ENCODE assay signal across 8 cellular contexts in the genomic region with DNA sequence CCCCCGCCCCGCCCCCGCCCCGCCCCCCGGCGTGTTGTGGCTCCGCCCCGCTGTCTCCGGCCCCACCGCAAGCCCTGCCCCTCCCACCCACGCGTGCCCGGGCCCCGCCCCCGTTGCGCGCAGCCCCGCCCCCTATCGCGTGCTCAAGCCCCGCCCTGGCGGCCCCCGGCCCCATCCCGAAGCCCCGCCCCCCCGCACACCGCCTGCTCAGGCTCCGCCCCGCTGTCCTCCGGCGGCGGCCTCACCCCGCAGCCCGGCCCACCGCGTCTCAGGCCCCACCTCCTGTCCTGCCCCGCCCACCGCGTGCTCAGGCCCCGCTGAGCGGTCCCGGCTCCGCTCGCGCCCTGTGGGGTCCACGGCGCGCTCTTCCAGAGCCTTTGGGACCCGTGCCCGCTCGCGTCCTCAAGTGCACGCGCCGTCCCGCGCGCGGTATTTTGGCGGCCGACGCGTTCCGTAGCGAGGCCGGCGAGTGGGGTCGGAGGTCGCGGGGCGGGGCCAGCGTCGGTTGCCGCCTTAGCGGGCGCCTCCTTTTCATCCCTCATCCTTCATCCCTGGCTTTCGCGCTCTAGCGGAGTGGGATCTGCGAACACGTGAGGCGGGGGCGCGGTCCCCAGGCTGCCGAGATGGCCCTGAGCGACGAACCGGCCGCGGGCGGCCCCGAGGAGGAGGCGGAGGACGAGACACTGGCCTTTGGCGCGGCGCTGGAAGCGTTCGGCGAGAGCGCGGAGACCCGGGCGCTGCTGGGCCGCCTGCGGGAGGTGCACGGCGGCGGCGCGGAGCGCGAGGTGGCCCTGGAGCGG. TPM values are rescaled to one million over a fixed set of nuclear protein-coding genes. Genes with fewer than 3 reads are reported as not detected.
DNase-seq lines count a peak whose midpoint lies in the region; ATAC-seq and TF ChIP-seq lines count a peak whose summit lies in the region.

Gene TBCD (plus strand): TSS at position 495 of the 800 bp plus-strand sequence. CDS start 129 bp downstream, at position 624.

- no peaks in the 10 kb centered on the region for H3K27me3 Mint-ChIP-seq in activated naive CD8-positive, alpha-beta T cell treated with anti-CD3 and anti-CD28 coated beads, Interleukin-2, amount 50 U/mL, for 24 hours

- H3K4me2 ChIP-seq in parathyroid adenoma (ENCODE audit: low read length) = peak within 1 kb of the TSS; percentile 89

- H3K36me3 ChIP-seq in parathyroid adenoma (ENCODE audit: control insufficient read depth, insufficient read depth, low read length) (no peaks in the 10 kb centered on the region), thyroid gland (no peaks in the 10 kb centered on the region)

- H3K27ac Mint-ChIP-seq in activated naive CD8-positive, alpha-beta T cell treated with anti-CD3 and anti-CD28 coated beads, Interleukin-2, amount 50 U/mL, for 24 hours = peak within 1 kb of the TSS; percentile 69

- TF ChIP-seq POLR2A in thyroid gland (IDR thresholded peaks at IDR 0.05) = peak in 1 of 2 donors; percentile 48

- intact Hi-C loops in Right ventricle myocardium superior (cut with DNase I) = no loop called here
- intact Hi-C loops in thyroid gland (cut with DNase I) = loop anchor here (5.0 kb wide), 1 partner anchor 34 kb away; the partner anchor contains the start of gene FN3KRP

- H3K4me3 Mint-ChIP-seq in activated naive CD8-positive, alpha-beta T cell treated with anti-CD3 and anti-CD28 coated beads, Interleukin-2, amount 50 U/mL, for 24 hours = peak within 1 kb of the TSS; percentile 85

- peak within 1 kb of the TSS; percentile 83 for H2AFZ ChIP-seq in parathyroid adenoma

- peaks cover 2% of the 10 kb centered on the region for H3K4me1 ChIP-seq in parathyroid adenoma
- H3K4me1 ChIP-seq in thyroid gland = peaks cover 8 to 11% of the 10 kb centered on the region in 2 donors

- H3K27ac ChIP-seq in parathyroid adenoma (peak within 1 kb of the TSS; percentile 67), thyroid gland (peak within 1 kb of the TSS; percentile 71 to 78 (median 78))

- POLR2A ChIA-PET in GM10248 (lab: Yijun Ruan, JAX) = no interaction called here

- H3K79me2 ChIP-seq in parathyroid adenoma = peaks cover 7% of the 10 kb centered on the region

- peaks cover 15% of the 10 kb centered on the region for H3K36me3 Mint-ChIP-seq in activated naive CD8-positive, alpha-beta T cell treated with anti-CD3 and anti-CD28 coated beads, Interleukin-2, amount 50 U/mL, for 24 hours (ENCODE audit: low read depth)

- H3K9ac ChIP-seq in parathyroid adenoma = peak within 1 kb of the TSS; percentile 21

- DNase-seq in GM10248 (ENCODE audit: extremely low spot score) (peak; percentile 98), NCI-H1105 (lab: John Stamatoyannopoulos, UW) (peak; percentile 89), T follicular helper cell (ENCODE audit: low read depth) (peak; percentile 89), Right ventricle myocardium superior (peak; percentile 91), thyroid gland (peak; percentile 88 to 90)
- peak; percentile 89 for DNase-seq in activated naive CD8-positive, alpha-beta T cell treated with anti-CD3 and anti-CD28 coated beads, Interleukin-2, amount 50 U/mL, for 24 hours

- ATAC-seq in HG02623 (IDR thresholded peaks at IDR 0.05; ENCODE audit: unreplicated experiment) (peak; percentile 65), Right ventricle myocardium superior (ENCODE audit: poor library complexity) (peak; percentile 92)
- peak; percentile 75 for ATAC-seq in activated naive CD8-positive, alpha-beta T cell treated with anti-CD3 and anti-CD28 coated beads, Interleukin-2, amount 50 U/mL, for 24 hours

- H3K9me3 ChIP-seq in parathyroid adenoma (ENCODE audit: control insufficient read depth, low read length) = no peaks in the 10 kb centered on the region
- H3K9me3 ChIP-seq in thyroid gland = no peaks in the 10 kb centered on the region

- H3K9me3 Mint-ChIP-seq in activated naive CD8-positive, alpha-beta T cell treated with anti-CD3 and anti-CD28 coated beads, Interleukin-2, amount 50 U/mL, for 24 hours = no peaks in the 10 kb centered on the region

- CTCF ChIA-PET in GM10248 (lab: Yijun Ruan, JAX) = no interaction called here

- peaks cover 29% of the 10 kb centered on the region for H3K4me1 Mint-ChIP-seq in activated naive CD8-positive, alpha-beta T cell treated with anti-CD3 and anti-CD28 coated beads, Interleukin-2, amount 50 U/mL, for 24 hours

- peak within 1 kb of the TSS; percentile 84 for H3K4me3 ChIP-seq in parathyroid adenoma (ENCODE audit: low read depth, low read length)
- H3K4me3 ChIP-seq in thyroid gland (replicated peaks in 1 of 3) = peak within 1 kb of the TSS; percentile 77 to 96 (median 82)

- WGBS in thyroid gland, 2 donors = 0% methylated on average over 30 of the region's 114 CpGs; no CpG with 5 or more reads in 1 of the 2 donors

- H3K27me3 ChIP-seq in parathyroid adenoma (ENCODE audit: control insufficient read depth, insufficient read depth, low read length) (no peaks in the 10 kb centered on the region), thyroid gland (no peaks in the 10 kb centered on the region)

- no peak for TF ChIP-seq CTCF in GM10248 (IDR thresholded peaks at IDR 0.05; ENCODE audit: control extremely low read depth, extremely low read depth, low read depth, missing control alignments)
- no peak for TF ChIP-seq CTCF in parathyroid adenoma (IDR thresholded peaks at IDR 0.05)
- TF ChIP-seq CTCF in thyroid gland (IDR thresholded peaks at IDR 0.05) = peak in 1 of 6 experiments; percentile 21

RNA-seq across cellular contexts. Expression of gene TBCD, which starts in this region (rescaled TPM):
- total RNA-seq in Right ventricle myocardium superior (45.1 TPM), thyroid gland (10 to 100 TPM; 72.6 to 85.9 (median 79.6) TPM)

Comparison
In these comparisons a context has a peak if more than half of its experiments do, and no peak if none do; other contexts are left out.
1. Peak in every context shown above with its lines: DNase-seq, ATAC-seq, H3K4me3 ChIP-seq and H3K27ac ChIP-seq.